Comparison of ENCODE assay signal across 20 cellular contexts in genomic region chr9:35193762-35194161, GRCh38. TPM values are rescaled to one million over a fixed set of nuclear protein-coding genes. Genes with fewer than 3 reads are reported as not detected.
DNase-seq lines count a peak whose midpoint lies in the region; ATAC-seq, FAIRE-seq and TF ChIP-seq lines count a peak whose summit lies in the region.
"Had no signal": no experiment of that assay in that cellular context is flagged by ENCODE, and none has a peak within 500 bp of the region (broad histone marks: within the 10 kb centered on the region; RNA-seq: fewer than 3 reads in every experiment).

No MANE protein-coding gene starts in this region.

- peaks cover 15% of the 10 kb centered on the region; the same call in 1 of the 2 replicates for H3K79me2 ChIP-seq in GM23338 (replicated peaks; ENCODE audit: insufficient read depth)
- H3K79me2 ChIP-seq in MM.1S (ENCODE audit: low read length) = peaks cover 8% of the 10 kb centered on the region; the same call in 1 of the 2 replicates
- no peaks in the 10 kb centered on the region for H3K79me2 ChIP-seq in GM12878 (ENCODE audit: control insufficient read depth, insufficient read depth, low read length)

- RAD21 ChIA-PET in GM12878 (lab: Charles Lee; ENCODE audit: unreplicated experiment) = no interaction called here

- H3K9me2 ChIP-seq in GM23338 (ENCODE audit: insufficient read depth) (no peaks in the 10 kb centered on the region), MM.1S (replicated peaks; ENCODE audit: insufficient read depth, low read length) (no peaks in the 10 kb centered on the region)

- DNase-seq in GM23338 (ENCODE audit: low spot score) = peak; percentile 38
- DNase-seq in MM.1S = peak; percentile 50
- no peak for DNase-seq in GM12878 (ENCODE audit: low read depth, low spot score)
- no peak for DNase-seq in foreskin keratinocyte
- no peak for DNase-seq in transverse colon
- no peak for DNase-seq in activated CD4-positive, alpha-beta T cell treated with anti-CD3 and anti-CD28 coated beads for 36 hours
- no peak for DNase-seq in T-helper 1 cell
- DNase-seq: activated naive CD4-positive, alpha-beta T cell treated with anti-CD3 and anti-CD28 coated beads, Interleukin-2, amount 10 ng/mL, durations not matched to agents 7 days and 5 days; HCEC 1CT; islet precursor cell; NCI-H2029; NCI-H524; stimulated activated naive B cell treated with anti-CD40 and anti-IgM and Interleukin-4, amounts not matched to agents 10 μg/mL and 1 μg/mL and 100 μg/mL, for 72 hours; tibial artery had no signal

- TF ChIP-seq POLR2A in GM12878 (IDR thresholded peaks at IDR 0.05; ENCODE audit: low read depth, low read length) (no peak), transverse colon (IDR thresholded peaks at IDR 0.05) (no peak)

- H3K4me1 ChIP-seq in GM23338 (ENCODE audit: insufficient read depth) = no peaks in the 10 kb centered on the region
- peaks cover 6% of the 10 kb centered on the region; the same call in 1 of the 2 replicates for H3K4me1 ChIP-seq in MM.1S (ENCODE audit: low read length)
- no peaks in the 10 kb centered on the region for H3K4me1 ChIP-seq in GM12878 (ENCODE audit: control insufficient read depth, insufficient read depth, low read length)
- H3K4me1 ChIP-seq in foreskin keratinocyte = no peaks in the 10 kb centered on the region
- no peaks in the 10 kb centered on the region for H3K4me1 ChIP-seq in transverse colon
- H3K4me1 ChIP-seq: esophagus muscularis mucosa, tibial artery had no signal

- peak in 1 of 2 experiments; percentile 51; a peak in 2 of 4 replicates for TF ChIP-seq CTCF in GM23338 (conservative IDR thresholded peaks at IDR 0.05; ENCODE audit: low read depth in 2 of 2)
- TF ChIP-seq CTCF in MM.1S (IDR thresholded peaks at IDR 0.05; ENCODE audit: low read length) = peak; percentile 38
- TF ChIP-seq CTCF in GM12878 (IDR thresholded peaks at IDR 0.05 in 2 of 3, conservative IDR thresholded peaks at IDR 0.05 in 1 of 3; ENCODE audit: control insufficient read depth in 2 of 3, extremely low read depth in 1 of 3, insufficient read depth in 1 of 3, low read depth in 3 of 3, low read length in 3 of 3) = peak in 1 of 3 experiments; percentile 23; a peak in 1 of 6 replicates
- TF ChIP-seq CTCF in foreskin keratinocyte (conservative IDR thresholded peaks at IDR 0.05) = peak; percentile 10
- TF ChIP-seq CTCF in transverse colon (IDR thresholded peaks at IDR 0.05) = no peak

- POLR2A ChIA-PET in GM12878 (lab: Charles Lee) = no interaction called here
- POLR2A ChIA-PET in activated CD4-positive, alpha-beta T cell treated with anti-CD3 and anti-CD28 coated beads for 36 hours (lab: Charles Lee) = no interaction called here

- no peak overlapping the region for H3K4me3 Mint-ChIP-seq in GM23338
- no peak overlapping the region for H3K4me3 Mint-ChIP-seq in activated CD4-positive, alpha-beta T cell treated with anti-CD3 and anti-CD28 coated beads for 36 hours
- H3K4me3 Mint-ChIP-seq: activated naive CD4-positive, alpha-beta T cell treated with anti-CD3 and anti-CD28 coated beads, Interleukin-2, amount 10 ng/mL, durations not matched to agents 7 days and 5 days; dendritic cell treated with granulocyte-macrophage colony-stimulating factor and Interleukin-4, amounts not matched to agents 40 ng/mL and 50 ng/mL, for 4 days; nephron; stimulated activated naive B cell treated with anti-CD40 and anti-IgM and Interleukin-4, amounts not matched to agents 10 μg/mL and 1 μg/mL and 100 μg/mL, for 72 hours had no signal

- peaks cover 80% of the 10 kb centered on the region for H3K36me3 Mint-ChIP-seq in GM23338 (ENCODE audit: low read depth)
- H3K36me3 Mint-ChIP-seq in activated CD4-positive, alpha-beta T cell treated with anti-CD3 and anti-CD28 coated beads for 36 hours (ENCODE audit: low read depth) = peaks cover 5% of the 10 kb centered on the region

- H3K9ac ChIP-seq in MM.1S (ENCODE audit: low read length) (no peak overlapping the region), GM12878 (ENCODE audit: control insufficient read depth, insufficient read depth, low read length) (no peak overlapping the region)

- H3K4me2 ChIP-seq in GM23338 (no peak overlapping the region), MM.1S (ENCODE audit: low read depth, low read length) (no peak overlapping the region), GM12878 (ENCODE audit: control insufficient read depth, insufficient read depth) (no peak overlapping the region)

- FAIRE-seq in GM12878 (lab: Jason Lieb, UNC) = no peak
- FAIRE-seq: TTC549 had no signal

- intact Hi-C loops in GM12878 (cut with micrococcal nuclease; ENCODE audit: unreplicated experiment) (no loop called here), transverse colon (cut with DNase I; ENCODE audit: low total_unique reads) (no loop called here)
- intact Hi-C loops in activated CD4-positive, alpha-beta T cell treated with anti-CD3 and anti-CD28 coated beads for 36 hours (cut with DNase I, micrococcal nuclease) = no loop called here

- no peak overlapping the region for H3K27ac Mint-ChIP-seq in GM23338
- no peak overlapping the region for H3K27ac Mint-ChIP-seq in activated CD4-positive, alpha-beta T cell treated with anti-CD3 and anti-CD28 coated beads for 36 hours
- H3K27ac Mint-ChIP-seq: activated naive CD4-positive, alpha-beta T cell treated with anti-CD3 and anti-CD28 coated beads, Interleukin-2, amount 10 ng/mL, durations not matched to agents 7 days and 5 days; dendritic cell treated with granulocyte-macrophage colony-stimulating factor and Interleukin-4, amounts not matched to agents 40 ng/mL and 50 ng/mL, for 4 days; nephron; stimulated activated naive B cell treated with anti-CD40 and anti-IgM and Interleukin-4, amounts not matched to agents 10 μg/mL and 1 μg/mL and 100 μg/mL, for 72 hours had no signal

- peaks cover 15% of the 10 kb centered on the region for H3K36me3 ChIP-seq in GM23338 (ENCODE audit: insufficient read depth)
- H3K36me3 ChIP-seq in MM.1S (replicated peaks; ENCODE audit: insufficient read depth, low read length) = no peaks in the 10 kb centered on the region
- no peaks in the 10 kb centered on the region for H3K36me3 ChIP-seq in GM12878 (ENCODE audit: control insufficient read depth in 2 of 2, insufficient read depth in 2 of 2, low read length in 1 of 2)
- peaks cover 0 to 13% (median 0%) of the 10 kb centered on the region in 4 donors for H3K36me3 ChIP-seq in transverse colon
- H3K36me3 ChIP-seq: tibial artery had no signal

- TF ChIP-seq RAD21 in GM12878 (IDR thresholded peaks at IDR 0.05; ENCODE audit: insufficient read depth, low read depth, low read length) = peak; percentile 21; the same call in 1 of the 2 replicates

- H3K27me3 ChIP-seq in GM23338 (ENCODE audit: insufficient read depth) (no peaks in the 10 kb centered on the region), MM.1S (replicated peaks; ENCODE audit: insufficient read depth, low read length) (no peaks in the 10 kb centered on the region), GM12878 (replicated peaks in 1 of 2; ENCODE audit: control insufficient read depth in 2 of 2, insufficient read depth in 2 of 2, low read length in 1 of 2) (no peaks in the 10 kb centered on the region), foreskin keratinocyte (no peaks in the 10 kb centered on the region), transverse colon (no peaks in the 10 kb centered on the region)
- H3K27me3 ChIP-seq: esophagus muscularis mucosa, tibial artery had no signal

- TF ChIP-seq EP300 in GM12878 (IDR thresholded peaks at IDR 0.05; ENCODE audit: borderline replicate concordance in 1 of 2, control insufficient read depth in 1 of 2, low read depth in 2 of 2, low read length in 2 of 2) (no peak), transverse colon (IDR thresholded peaks at IDR 0.05; ENCODE audit: low read depth) (no peak)

- H4K20me1 ChIP-seq in GM23338 (replicated peaks; ENCODE audit: insufficient read depth) (no peaks in the 10 kb centered on the region), MM.1S (ENCODE audit: insufficient read depth, low read length) (no peaks in the 10 kb centered on the region), GM12878 (ENCODE audit: control insufficient read depth, insufficient read depth) (no peaks in the 10 kb centered on the region)

- no TSS peak for BruUV-seq in GM12878 (replicated peaks; lab: Mats Ljungman, UMichigan)

- peaks cover 2% of the 10 kb centered on the region for H3K27me3 Mint-ChIP-seq in GM23338 (ENCODE audit: insufficient read depth, low read depth, poor library complexity)
- peaks cover 2% of the 10 kb centered on the region for H3K27me3 Mint-ChIP-seq in activated CD4-positive, alpha-beta T cell treated with anti-CD3 and anti-CD28 coated beads for 36 hours
- H3K27me3 Mint-ChIP-seq: activated naive CD4-positive, alpha-beta T cell treated with anti-CD3 and anti-CD28 coated beads, Interleukin-2, amount 10 ng/mL, durations not matched to agents 7 days and 5 days; dendritic cell treated with granulocyte-macrophage colony-stimulating factor and Interleukin-4, amounts not matched to agents 40 ng/mL and 50 ng/mL, for 4 days had no signal

- SMC1A ChIA-PET in GM12878 (lab: Charles Lee; ENCODE audit: uncharacterized antibody, unreplicated experiment) = no interaction called here

- H2AFZ ChIP-seq in GM23338 (no peak overlapping the region), MM.1S (ENCODE audit: low read length) (no peak overlapping the region), GM12878 (ENCODE audit: control insufficient read depth, low read depth, low read length) (no peak overlapping the region)

- H3K4me3 ChIP-seq in GM23338 (no peak overlapping the region), MM.1S (ENCODE audit: low read length) (no peak overlapping the region), GM12878 (no peak overlapping the region), transverse colon (no peak overlapping the region)
- H3K4me3 ChIP-seq: esophagus muscularis mucosa, SK-N-MC, tibial artery had no signal

- CTCF ChIA-PET in GM12878 (lab: Yijun Ruan, JAX) = interaction anchor here (0.6 to 2.0 kb wide), 3 partner anchors 13 to 360 kb away, joined by 3 to 5 read pairs (median 4); no protein-coding TSS in a partner anchor
- CTCF ChIA-PET in activated CD4-positive, alpha-beta T cell treated with anti-CD3 and anti-CD28 coated beads for 36 hours (lab: Charles Lee) = no interaction called here

- H3F3A ChIP-seq in GM23338 (replicated peaks; ENCODE audit: low read depth) (0 out of 2 replicates have a peak, but pooled peaks cover 2% of the 10 kb centered on the region), MM.1S (ENCODE audit: insufficient read depth, low read length) (no peaks in the 10 kb centered on the region)

- in situ Hi-C loops in GM12878 (cut with MboI) (no loop called here), transverse colon (cut with MboI; ENCODE audit: low pct_ligation_motif_present in 1 of 4, low pct_unique_long_range_greater_than_20kb in 1 of 4, low sequenced_read_pairs in 3 of 4) (no loop called here)

- no peak for ATAC-seq in GM23338
- ATAC-seq in GM12878 = no peak
- no peak for ATAC-seq in foreskin keratinocyte
- ATAC-seq in GM21737 (IDR thresholded peaks at IDR 0.05; ENCODE audit: unreplicated experiment) = no peak
- ATAC-seq in activated CD4-positive, alpha-beta T cell treated with anti-CD3 and anti-CD28 coated beads for 36 hours = no peak
- ATAC-seq: stimulated activated naive B cell treated with anti-CD40 and anti-IgM and Interleukin-4, amounts not matched to agents 10 μg/mL and 1 μg/mL and 100 μg/mL, for 72 hours had no signal

- H3K27ac ChIP-seq in GM23338 (ENCODE audit: low read depth) = no peak overlapping the region
- no peak overlapping the region for H3K27ac ChIP-seq in MM.1S (ENCODE audit: low read length)
- H3K27ac ChIP-seq in GM12878 (ENCODE audit: control insufficient read depth, insufficient read depth) = no peak overlapping the region
- H3K27ac ChIP-seq in foreskin keratinocyte = no peak overlapping the region
- no peak overlapping the region for H3K27ac ChIP-seq in transverse colon
- H3K27ac ChIP-seq: esophagus muscularis mucosa, SK-N-MC, tibial artery had no signal

- H3K4me1 Mint-ChIP-seq in GM23338 = no peaks in the 10 kb centered on the region
- no peaks in the 10 kb centered on the region for H3K4me1 Mint-ChIP-seq in activated CD4-positive, alpha-beta T cell treated with anti-CD3 and anti-CD28 coated beads for 36 hours
- H3K4me1 Mint-ChIP-seq: activated naive CD4-positive, alpha-beta T cell treated with anti-CD3 and anti-CD28 coated beads, Interleukin-2, amount 10 ng/mL, durations not matched to agents 7 days and 5 days; nephron; stimulated activated naive B cell treated with anti-CD40 and anti-IgM and Interleukin-4, amounts not matched to agents 10 μg/mL and 1 μg/mL and 100 μg/mL, for 72 hours had no signal

- 29% methylated on average over 4 of the region's 4 CpGs for WGBS in GM12878 (ENCODE audit: insufficient coverage, insufficient replicate concordance, low lambda C conversion rate, missing lambda C conversion rate)
- WGBS in transverse colon (ENCODE audit: low coverage in 1 of 2), 2 donors = 86% methylated on average over 4 of the region's 4 CpGs; no CpG with 5 or more reads in 1 of the 2 donors

- H3K9me3 ChIP-seq in MM.1S (replicated peaks; ENCODE audit: insufficient read depth, low read length) (no peaks in the 10 kb centered on the region), GM12878 (replicated peaks; ENCODE audit: control insufficient read depth, insufficient read depth, low read length) (peaks cover 2% of the 10 kb centered on the region; the same call in 1 of the 3 replicates), transverse colon (peaks cover 17 to 19% of the 10 kb centered on the region in 2 donors)

- peaks cover 71% of the 10 kb centered on the region for H3K9me3 Mint-ChIP-seq in GM23338
- peaks cover 25% of the 10 kb centered on the region for H3K9me3 Mint-ChIP-seq in activated CD4-positive, alpha-beta T cell treated with anti-CD3 and anti-CD28 coated beads for 36 hours (ENCODE audit: low read depth)

RNA-seq across cellular contexts. Expression of gene UNC13B, which starts 32.0 kb away (rescaled TPM):
- 44.9 and 52.1 TPM in 2 replicates for total RNA-seq in GM23338 (2014; rRNA removed; shearing (Covaris generic))
- 8.0 and 8.7 TPM in 2 replicates for polyA plus RNA-seq in GM23338 (2016; fragmentation: Nextera tagmentation; extraction: Ambion mirVana)
- 0.49 and 1.3 TPM in 2 replicates for total RNA-seq in GM12878 (2013; cell fraction: nucleolus; rRNA removed)
- under 0.01 TPM in 1 of 2 replicates, not detected in the other for total RNA-seq in GM12878 (2014; rRNA removed)
- 0.05 TPM in 1 of 2 replicates, not detected in the other for total RNA-seq in GM12878 (2014; rRNA removed; fragmentation: Illumina TruSeq; extraction: Trizol)
- 0.15 and 0.19 TPM in 2 replicates for total RNA-seq in GM12878 (2021)
- polyA plus RNA-seq in GM12878 (2011; ENCODE audit: low read depth) = 0.47 TPM
- polyA plus RNA-seq in GM12878 (2011; rRNA removed) = 0.12 and 0.42 TPM in 2 replicates
- 0.19 and 0.20 TPM in 2 replicates for polyA plus RNA-seq in GM12878 (2011; cell fraction: cytosol; rRNA removed)
- polyA plus RNA-seq in GM12878 (2011; cell fraction: nucleus; rRNA removed) = 0.47 and 0.51 TPM in 2 replicates
- 0.62 and 0.79 TPM in 2 replicates for polyA plus RNA-seq in GM12878 (2012)
- polyA plus RNA-seq in GM12878 (2014; fragmentation: Illumina TruSeq; extraction: Trizol) = 0.01 TPM in 1 of 2 replicates, not detected in the other
- polyA plus RNA-seq in GM12878 (2014; fragmentation: Nextera tagmentation; extraction: Ambion mirVana) = under 1 TPM in 1 of 2 experiments, not detected in 1; 0.02 TPM
- polyA plus RNA-seq in GM12878 (2014; rRNA removed) = not detected in 2 replicates
- polyA plus RNA-seq in GM12878 (2016; fragmentation: Nextera tagmentation; extraction: Ambion mirVana) = under 1 TPM in 1 of 2 experiments, not detected in 1; 0.11 TPM
- 0.36 and 0.44 TPM in 2 replicates for polyA minus RNA-seq in GM12878 (2011; rRNA and poly(A)+ RNA removed)
- polyA minus RNA-seq in GM12878 (2011; cell fraction: cytosol; rRNA and poly(A)+ RNA removed) = 0.40 and 0.52 TPM in 2 replicates
- polyA minus RNA-seq in GM12878 (2011; cell fraction: nucleus; rRNA and poly(A)+ RNA removed) = 0.24 and 0.29 TPM in 2 replicates
- 15.1 and 15.3 TPM in 2 replicates for total RNA-seq in foreskin keratinocyte
- polyA plus RNA-seq in foreskin keratinocyte = 4.4 and 5.3 TPM in 2 replicates
- 10 to 100 TPM; 52.1 to 67.0 (median 58.9) TPM for total RNA-seq in transverse colon
- total RNA-seq in activated CD4-positive, alpha-beta T cell treated with anti-CD3 and anti-CD28 coated beads for 36 hours = 1 to 10 TPM; 2.7 to 4.0 TPM

Comparison
In these comparisons a context has a peak if more than half of its experiments do, and no peak if none do; other contexts are left out.
1. DNase-seq: peak in GM23338 (single experiment) and MM.1S (single experiment); none in GM12878 (single experiment), foreskin keratinocyte (0 of 2), transverse colon (single experiment), activated CD4-positive, alpha-beta T cell treated with anti-CD3 and anti-CD28 coated beads for 36 hours (single experiment) and T-helper 1 cell (0 of 5).
2. CTCF ChIP-seq: peak in MM.1S (single experiment) and foreskin keratinocyte (single experiment); none in transverse colon (0 of 5).